In the genomic region with DNA sequence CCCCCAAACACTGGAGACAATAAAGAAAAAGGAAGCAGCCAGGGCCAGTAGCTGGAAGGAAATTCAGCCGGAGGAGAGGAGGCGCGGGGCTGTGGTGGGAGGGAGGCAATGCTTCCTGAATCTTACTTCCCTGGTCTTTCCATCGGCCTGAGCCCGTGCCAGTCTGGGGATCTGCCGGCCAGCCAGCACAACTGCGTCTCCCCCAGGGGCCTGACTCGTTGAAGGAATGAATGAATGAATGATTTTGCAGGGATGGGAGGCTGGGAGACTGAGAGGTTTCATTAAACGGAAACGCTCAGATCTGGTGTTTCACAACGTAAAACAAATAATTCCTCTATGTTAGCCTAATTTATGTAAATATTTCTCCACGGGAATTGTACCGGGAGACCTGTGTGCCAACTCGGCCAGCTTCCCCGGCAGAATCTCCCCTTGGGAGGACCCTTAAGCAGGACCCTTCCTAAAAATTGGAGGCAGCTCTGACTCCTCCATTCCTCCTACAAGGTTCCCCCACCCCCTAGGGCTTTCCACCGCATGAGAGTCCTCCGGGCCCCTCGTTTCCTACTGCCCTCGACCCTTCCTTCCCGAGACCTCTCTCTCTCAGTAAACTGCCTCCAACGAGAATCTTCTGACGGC, we compare ENCODE assay signal across 8 cellular contexts. TPM values are rescaled to one million over a fixed set of nuclear protein-coding genes. Genes with fewer than 3 reads are reported as not detected.
DNase-seq lines count a peak whose midpoint lies in the region; ATAC-seq and TF ChIP-seq lines count a peak whose summit lies in the region.

No MANE protein-coding gene starts in this region.

- no peaks in the 10 kb centered on the region for H3K9me3 Mint-ChIP-seq in activated T-helper 17 cell treated with anti-CD3 and anti-CD28 coated beads, Interleukin-2, amount 50 U/mL, for 72 hours

- H3K36me3 ChIP-seq in subcutaneous abdominal adipose tissue (ENCODE audit: control insufficient read depth in 5 of 5, insufficient read depth in 5 of 5, low read length in 5 of 5): no peaks in the 10 kb centered on the region

- H3K9me3 ChIP-seq in iPS-18c (ENCODE audit: control insufficient read depth, insufficient read depth, low read length) (peaks cover 2% of the 10 kb centered on the region), subcutaneous abdominal adipose tissue (ENCODE audit: control insufficient read depth in 5 of 5, low read length in 5 of 5) (no peaks in the 10 kb centered on the region)

- H3K36me3 Mint-ChIP-seq in activated T-helper 17 cell treated with anti-CD3 and anti-CD28 coated beads, Interleukin-2, amount 50 U/mL, for 72 hours (ENCODE audit: low read depth): no peaks in the 10 kb centered on the region

- peaks cover 10% of the 10 kb centered on the region for H3K27me3 Mint-ChIP-seq in activated T-helper 17 cell treated with anti-CD3 and anti-CD28 coated beads, Interleukin-2, amount 50 U/mL, for 72 hours

- peak; percentile 27 for DNase-seq in SIG-M5 treated with dmso at 0.1 percent for 504 hours (lab: John Stamatoyannopoulos, UW; ENCODE audit: unreplicated experiment)
- no peak for DNase-seq in SIG-M5 (lab: John Stamatoyannopoulos, UW)
- no peak for DNase-seq in stimulated activated CD4-positive, alpha-beta T cell treated with anti-CD3 and anti-CD28 coated beads, Interleukin-12 subunit alpha, Interleukin-12 subunit beta, amount 100 ng/mL, for 4 hours
- no peak for DNase-seq in NCI-H446 (lab: John Stamatoyannopoulos, UW)
- no peak for DNase-seq in GM13977 (ENCODE audit: low spot score)

- no peak overlapping the region for H3K27ac Mint-ChIP-seq in activated T-helper 17 cell treated with anti-CD3 and anti-CD28 coated beads, Interleukin-2, amount 50 U/mL, for 72 hours

- in situ Hi-C loops in GM13977 (cut with MboI; ENCODE audit: low pct_unique_long_range_greater_than_20kb, low sequenced_read_pairs, unreplicated experiment): no loop called here

- TF ChIP-seq CTCF in GM13977 (IDR thresholded peaks at IDR 0.05; ENCODE audit: extremely low read depth, insufficient read depth, missing control alignments): no peak

- no peak for ATAC-seq in activated T-helper 17 cell treated with anti-CD3 and anti-CD28 coated beads, Interleukin-2, amount 50 U/mL, for 72 hours (replicated peaks)

- no peaks in the 10 kb centered on the region for H3K4me1 Mint-ChIP-seq in activated T-helper 17 cell treated with anti-CD3 and anti-CD28 coated beads, Interleukin-2, amount 50 U/mL, for 72 hours

- H3K4me3 Mint-ChIP-seq in activated T-helper 17 cell treated with anti-CD3 and anti-CD28 coated beads, Interleukin-2, amount 50 U/mL, for 72 hours: peak overlapping the region; percentile 68

- no peak overlapping the region for H3K27ac ChIP-seq in subcutaneous abdominal adipose tissue (ENCODE audit: low read depth, low read length)

- peaks cover 0 to 24% (median 4%) of the 10 kb centered on the region in 5 donors for H3K27me3 ChIP-seq in subcutaneous abdominal adipose tissue (ENCODE audit: control insufficient read depth in 5 of 5, insufficient read depth in 4 of 5, low read length in 5 of 5)

- H3K4me3 ChIP-seq in iPS-18c (ENCODE audit: insufficient read depth, low read depth, low read length) (peak overlapping the region; percentile 73), subcutaneous abdominal adipose tissue (ENCODE audit: low read depth in 1 of 5, low read length in 5 of 5) (peak overlapping the region; percentile 57 to 70 (median 66))

- peaks cover 7 to 68% (median 33%) of the 10 kb centered on the region in 5 donors for H3K4me1 ChIP-seq in subcutaneous abdominal adipose tissue (ENCODE audit: control insufficient read depth in 5 of 5, insufficient read depth in 5 of 5, low read length in 5 of 5)

- H3K9ac ChIP-seq in subcutaneous abdominal adipose tissue (ENCODE audit: low read length in 5 of 5): peak overlapping the region in 4 of 5 donors; percentile 30 to 68 (median 55)

RNA-seq across cellular contexts. Expression of gene BAIAP2, which starts 1.3 kb away (rescaled TPM):
- total RNA-seq in activated T-helper 17 cell treated with anti-CD3 and anti-CD28 coated beads, Interleukin-2, amount 50 U/mL, for 72 hours: 1 to 10 TPM; 4.6 to 4.8 TPM

RNA-seq across cellular contexts. Expression of gene CHMP6, which starts 42.0 kb away (rescaled TPM):
- total RNA-seq in activated T-helper 17 cell treated with anti-CD3 and anti-CD28 coated beads, Interleukin-2, amount 50 U/mL, for 72 hours: 10 to 100 TPM; 17.2 to 19.8 TPM
